1 cellular context compared by ENCODE assay signal in the genomic region with DNA sequence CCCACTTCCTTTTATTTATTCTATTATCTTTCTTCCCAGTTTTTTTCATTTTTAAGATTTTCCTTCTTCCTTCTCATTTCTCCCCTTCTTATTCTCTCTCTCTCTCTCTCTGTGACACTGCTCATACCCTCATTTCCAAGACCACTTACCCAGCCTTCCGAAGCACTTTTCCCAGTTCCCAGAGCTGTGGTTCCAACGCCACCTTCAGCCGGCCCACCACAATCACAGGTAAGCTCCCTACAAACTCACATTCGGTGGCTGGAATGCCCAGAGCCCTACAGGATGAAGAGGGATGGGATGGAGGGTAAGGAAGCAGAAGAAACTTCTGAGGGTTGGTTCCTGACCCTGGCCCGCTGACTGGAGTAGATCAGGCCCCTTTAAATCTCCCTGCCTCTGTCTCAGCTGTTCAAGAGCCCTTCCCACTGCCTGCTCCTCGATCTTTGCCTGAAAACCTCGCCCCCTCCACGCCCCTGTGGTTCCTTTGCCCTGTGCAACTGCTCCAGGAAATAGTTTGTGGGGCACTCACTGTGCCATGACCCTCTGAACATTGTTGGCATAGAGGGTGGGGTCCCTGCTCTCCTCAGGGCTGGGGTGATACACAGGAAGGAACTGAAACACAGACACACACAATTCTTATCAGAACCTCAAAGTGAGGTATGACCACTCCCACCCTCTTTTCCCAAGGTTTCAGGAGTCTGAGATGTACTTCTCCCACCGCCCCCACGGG.
TF ChIP-seq lines count a peak whose summit lies in the region.

No MANE protein-coding gene starts in this region.

TF ChIP-seq in H1, 55 proteins besides CTCF, POLR2A, EP300 and RAD21:
- TF ChIP-seq KDM1A (IDR thresholded peaks at IDR 0.05; ENCODE audit: borderline replicate concordance, low read length) (no peak), KDM4A (IDR thresholded peaks at IDR 0.05; ENCODE audit: low read depth, low read length, severe bottlenecking) (no peak), CREB1 (IDR thresholded peaks at IDR 0.05) (no peak), RXRA (IDR thresholded peaks at IDR 0.05; ENCODE audit: insufficient read depth, low read depth, low read length) (no peak), SIX5 (IDR thresholded peaks at IDR 0.05; ENCODE audit: low read depth, low read length) (no peak), POLR2AphosphoS5 (IDR thresholded peaks at IDR 0.05; ENCODE audit: low read depth, low read length) (no peak), RNF2 (IDR thresholded peaks at IDR 0.05; ENCODE audit: borderline replicate concordance, low read depth, low read length, missing control alignments, poor library complexity, severe bottlenecking) (no peak), EGR1 (IDR thresholded peaks at IDR 0.05; ENCODE audit: borderline replicate concordance, low read depth, low read length) (no peak), CBX8 (IDR thresholded peaks at IDR 0.05; ENCODE audit: borderline replicate concordance, low read depth, low read length) (no peak), CHD7 (IDR thresholded peaks at IDR 0.05; ENCODE audit: insufficient replicate concordance, low read length) (no peak), USF2 (IDR thresholded peaks at IDR 0.05; ENCODE audit: low read length) (no peak)
